Comparison of ENCODE assay signal across 1 cellular context in genomic region chr2:127067620-127068350, GRCh38.
A peak's percentile ranks its signal among the peaks of the same experiment; 100 is the strongest.
TF ChIP-seq lines count a peak whose summit lies in the region.

No MANE protein-coding gene starts in this region.

TF ChIP-seq in HepG2, 621 proteins besides CTCF, POLR2A, EP300 and RAD21 (continued from another document):
- TF ChIP-seq, protein P1, sequence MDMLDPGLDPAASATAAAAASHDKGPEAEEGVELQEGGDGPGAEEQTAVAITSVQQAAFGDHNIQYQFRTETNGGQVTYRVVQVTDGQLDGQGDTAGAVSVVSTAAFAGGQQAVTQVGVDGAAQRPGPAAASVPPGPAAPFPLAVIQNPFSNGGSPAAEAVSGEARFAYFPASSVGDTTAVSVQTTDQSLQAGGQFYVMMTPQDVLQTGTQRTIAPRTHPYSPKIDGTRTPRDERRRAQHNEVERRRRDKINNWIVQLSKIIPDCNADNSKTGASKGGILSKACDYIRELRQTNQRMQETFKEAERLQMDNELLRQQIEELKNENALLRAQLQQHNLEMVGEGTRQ (IDR thresholded peaks at IDR 0.05; ENCODE audit: low read depth, low read length), result 0 out of 2 replicates have a peak, but pooled peaks have one; percentile 26
- TF ChIP-seq, protein P1 (CRISPR knock-in tag; IDR thresholded peaks at IDR 0.05; ENCODE audit: borderline replicate concordance), result peak; percentile 27; the same call in 1 of the 2 replicates
- TF ChIP-seq MAX (IDR thresholded peaks at IDR 0.05), result peak; percentile 89
